ENCODE assay signal across 15 cellular contexts in genomic region chr14:92500491-92500941, GRCh38. TPM values are rescaled to one million over a fixed set of nuclear protein-coding genes. Genes with fewer than 3 reads are reported as not detected.
DNase-seq lines count a peak whose midpoint lies in the region; ATAC-seq, FAIRE-seq and TF ChIP-seq lines count a peak whose summit lies in the region.
"Had no signal": no experiment of that assay in that cellular context is flagged by ENCODE, and none has a peak within 500 bp of the region (broad histone marks: within the 10 kb centered on the region; RNA-seq: fewer than 3 reads in every experiment).

No MANE protein-coding gene starts in this region.

- TF ChIP-seq EP300 in HepG2 (IDR thresholded peaks at IDR 0.05; ENCODE audit: low read depth in 2 of 2, low read length in 2 of 2) (no peak), HepG2 (CRISPR knock-in tag; IDR thresholded peaks at IDR 0.05; ENCODE audit: borderline replicate concordance) (no peak)

- DNase-seq in NCI-H345 (lab: John Stamatoyannopoulos, UW) = peak; percentile 21
- no peak for DNase-seq in NCI-H345 treated with DMSO at 0.1 percent for 48 hours (lab: John Stamatoyannopoulos, UW; ENCODE audit: unreplicated experiment)
- peak; percentile 32 for DNase-seq in mammary epithelial cell
- DNase-seq in HepG2 (ENCODE audit: low spot score) = peak; percentile 67
- DNase-seq in stimulated activated CD8-positive, alpha-beta memory T cell treated with anti-CD3 and anti-CD28 coated beads, Interleukin-4, amount 100 ng/mL, for 48 hours = peak; percentile 15
- DNase-seq in NK-92 (lab: John Stamatoyannopoulos, UW; ENCODE audit: unreplicated experiment) = no peak
- no peak for DNase-seq in SHP77 treated with DMSO at 0.1 percent for 48 hours (lab: John Stamatoyannopoulos, UW)
- DNase-seq: activated CD8-positive, alpha-beta T cell treated with anti-CD3 and anti-CD28 coated beads, Interleukin-2, amount 10 ng/mL, durations not matched to agents 7 days and 5 days; activated naive CD4-positive, alpha-beta T cell treated with anti-CD3 and anti-CD28 coated beads for 36 hours; MG63; NCI-H510A; SHP77; uterus had no signal

- H3K9me3 ChIP-seq in mammary epithelial cell (replicated peaks; ENCODE audit: insufficient read depth, low read length) (no peaks in the 10 kb centered on the region), HepG2 (ENCODE audit: low read length) (no peaks in the 10 kb centered on the region)
- H3K9me3 ChIP-seq: MG63, uterus had no signal

- H3K9me3 Mint-ChIP-seq in activated T-helper 17 cell treated with anti-CD3 and anti-CD28 coated beads, Interleukin-2, amount 50 U/mL, for 72 hours = no peaks in the 10 kb centered on the region
- H3K9me3 Mint-ChIP-seq: activated naive CD4-positive, alpha-beta T cell treated with anti-CD3 and anti-CD28 coated beads for 36 hours; central memory CD8-positive, alpha-beta T cell had no signal

- H4K20me1 ChIP-seq in mammary epithelial cell (ENCODE audit: insufficient read depth, low read length) = no peaks in the 10 kb centered on the region
- no peaks in the 10 kb centered on the region for H4K20me1 ChIP-seq in HepG2 (ENCODE audit: insufficient read depth, low read length)

- TF ChIP-seq CTCF in mammary epithelial cell (conservative IDR thresholded peaks at IDR 0.05 in 1 of 2, IDR thresholded peaks at IDR 0.05 in 1 of 2; ENCODE audit: extremely low read depth in 1 of 2, insufficient read depth in 1 of 2, low read depth in 1 of 2, low read length in 2 of 2) (no peak), HepG2 (CRISPR knock-in tag; IDR thresholded peaks at IDR 0.05) (no peak)

- H3K27me3 Mint-ChIP-seq in activated T-helper 17 cell treated with anti-CD3 and anti-CD28 coated beads, Interleukin-2, amount 50 U/mL, for 72 hours = peaks cover 15% of the 10 kb centered on the region
- H3K27me3 Mint-ChIP-seq: central memory CD8-positive, alpha-beta T cell had no signal

- H3K4me1 ChIP-seq in mammary epithelial cell (ENCODE audit: insufficient read depth, low read length) = peaks cover 26% of the 10 kb centered on the region
- peaks cover 62% of the 10 kb centered on the region for H3K4me1 ChIP-seq in HepG2 (ENCODE audit: insufficient read depth, low read length)
- H3K4me1 ChIP-seq: uterus had no signal

- no peak overlapping the region for H3K27ac Mint-ChIP-seq in activated T-helper 17 cell treated with anti-CD3 and anti-CD28 coated beads, Interleukin-2, amount 50 U/mL, for 72 hours
- H3K27ac Mint-ChIP-seq: activated CD8-positive, alpha-beta T cell treated with anti-CD3 and anti-CD28 coated beads, Interleukin-2, amount 10 ng/mL, durations not matched to agents 7 days and 5 days; activated naive CD4-positive, alpha-beta T cell treated with anti-CD3 and anti-CD28 coated beads for 36 hours had no signal

- no peak overlapping the region for H3K9ac ChIP-seq in mammary epithelial cell (ENCODE audit: insufficient read depth, low read length)
- no peak overlapping the region for H3K9ac ChIP-seq in HepG2 (ENCODE audit: insufficient read depth, low read depth, low read length)

- TF ChIP-seq POLR2A in HepG2 (IDR thresholded peaks at IDR 0.05; ENCODE audit: insufficient read depth in 1 of 2, low read depth in 2 of 2, low read length in 2 of 2) = no peak

- no peak overlapping the region for H3K4me3 Mint-ChIP-seq in activated T-helper 17 cell treated with anti-CD3 and anti-CD28 coated beads, Interleukin-2, amount 50 U/mL, for 72 hours
- H3K4me3 Mint-ChIP-seq: activated CD8-positive, alpha-beta T cell treated with anti-CD3 and anti-CD28 coated beads, Interleukin-2, amount 10 ng/mL, durations not matched to agents 7 days and 5 days; activated naive CD4-positive, alpha-beta T cell treated with anti-CD3 and anti-CD28 coated beads for 36 hours; central memory CD8-positive, alpha-beta T cell had no signal

- 5% methylated on average over 5 of the region's 6 CpGs for WGBS in mammary epithelial cell (ENCODE audit: low coverage, missing lambda C conversion rate)
- WGBS in HepG2 (ENCODE audit: low lambda C conversion rate) = 13% methylated on average over 4 of the region's 6 CpGs

- intact Hi-C loops in mammary epithelial cell (cut with micrococcal nuclease) = no loop called here
- intact Hi-C loops in HepG2 (cut with micrococcal nuclease; ENCODE audit: unreplicated experiment) = no loop called here

- H3K79me2 ChIP-seq in mammary epithelial cell (ENCODE audit: insufficient read depth, low read length) (no peaks in the 10 kb centered on the region), HepG2 (ENCODE audit: insufficient read depth, low read length) (no peaks in the 10 kb centered on the region)

- TF ChIP-seq RAD21 in HepG2 (CRISPR knock-in tag; IDR thresholded peaks at IDR 0.05) = no peak

- ATAC-seq in HepG2 = peak; percentile 80
- ATAC-seq in activated T-helper 17 cell treated with anti-CD3 and anti-CD28 coated beads, Interleukin-2, amount 50 U/mL, for 72 hours (replicated peaks) = no peak
- ATAC-seq: activated CD8-positive, alpha-beta T cell treated with anti-CD3 and anti-CD28 coated beads, Interleukin-2, amount 10 ng/mL, durations not matched to agents 7 days and 5 days had no signal

- in situ Hi-C loops in mammary epithelial cell (cut with MboI; ENCODE audit: low sequenced_read_pairs in 2 of 2) = no loop called here
- in situ Hi-C loops in HepG2 (cut with HindIII; ENCODE audit: extremely low pct_ligation_motif_present, low pct_unique_long_range_greater_than_20kb) = no loop called here

- H3K4me2 ChIP-seq in mammary epithelial cell (ENCODE audit: insufficient read depth, low read depth, low read length) (no peak overlapping the region), HepG2 (ENCODE audit: low read depth, low read length) (peak overlapping the region; percentile 46)

- H2AFZ ChIP-seq in mammary epithelial cell (ENCODE audit: low read depth, low read length) (peak overlapping the region; percentile 18), HepG2 (ENCODE audit: low read length) (no peak overlapping the region)

- POLR2A ChIA-PET in HepG2 (lab: Yijun Ruan, JAX) = no interaction called here

- H3K4me3 ChIP-seq in mammary epithelial cell (replicated peaks in 1 of 3; ENCODE audit: insufficient read depth in 1 of 3, low read depth in 2 of 3, low read length in 3 of 3) (no peak overlapping the region), HepG2 (replicated peaks in 1 of 3; ENCODE audit: insufficient read depth in 1 of 3, low read depth in 2 of 3, low read length in 3 of 3) (peak overlapping the region in 1 of 3 experiments; percentile 22; a peak in 1 of 6 replicates)
- H3K4me3 ChIP-seq: MG63, uterus had no signal

- no peak for FAIRE-seq in HepG2 (lab: Jason Lieb, UNC)

- dilution Hi-C loops in mammary epithelial cell (cut with HindIII; ENCODE audit: low sequenced_read_pairs) = no loop called here

- BruUV-seq in mammary epithelial cell (replicated peaks; lab: Mats Ljungman, UMichigan) = no TSS peak
- no TSS peak for BruUV-seq in HepG2 (replicated peaks; lab: Mats Ljungman, UMichigan)

- H3K27ac ChIP-seq in mammary epithelial cell (ENCODE audit: insufficient read depth, low read depth, low read length) (no peak overlapping the region), HepG2 (ENCODE audit: extremely low read length, insufficient read depth, low read length) (no peak overlapping the region)
- H3K27ac ChIP-seq: uterus had no signal

- H3K27me3 ChIP-seq in mammary epithelial cell (ENCODE audit: insufficient read depth, low read length) (no peaks in the 10 kb centered on the region), HepG2 (ENCODE audit: control insufficient read depth in 1 of 2, insufficient read depth in 2 of 2, low read length in 2 of 2) (peaks cover 0 to 4% of the 10 kb centered on the region in 2 experiments; a peak in 1 of 5 replicates)
- H3K27me3 ChIP-seq: MG63, uterus had no signal

- CTCF ChIA-PET in mammary epithelial cell (lab: Charles Lee; ENCODE audit: low non-redundant PET) (no interaction called here), HepG2 (lab: Yijun Ruan, JAX; ENCODE audit: low intra/inter-chr PET ratio, low total read pairs) (no interaction called here)

- H3K36me3 ChIP-seq in mammary epithelial cell (ENCODE audit: insufficient read depth, low read length) = no peaks in the 10 kb centered on the region
- H3K36me3 ChIP-seq in HepG2 (replicated peaks in 1 of 2; ENCODE audit: control insufficient read depth in 1 of 2, insufficient read depth in 2 of 2, low read length in 2 of 2) = no peaks in the 10 kb centered on the region
- H3K36me3 ChIP-seq: MG63, uterus had no signal

- peaks cover 4% of the 10 kb centered on the region for H3K4me1 Mint-ChIP-seq in activated T-helper 17 cell treated with anti-CD3 and anti-CD28 coated beads, Interleukin-2, amount 50 U/mL, for 72 hours

- no peaks in the 10 kb centered on the region for H3K36me3 Mint-ChIP-seq in activated T-helper 17 cell treated with anti-CD3 and anti-CD28 coated beads, Interleukin-2, amount 50 U/mL, for 72 hours (ENCODE audit: low read depth)

TF ChIP-seq in HepG2, 621 proteins besides CTCF, POLR2A, EP300 and RAD21 (continues in another document):
- TF ChIP-seq BCL6 (CRISPR knock-in tag; IDR thresholded peaks at IDR 0.05) (no peak), ZNF547 (CRISPR knock-in tag; IDR thresholded peaks at IDR 0.05) (no peak)

RNA-seq across cellular contexts. Expression of gene RIN3, which starts 13.1 kb away (rescaled TPM):
- total RNA-seq in mammary epithelial cell (10 to 100 TPM in 1 of 2 donors, 1 to 10 TPM in 1; 3.5 to 14.5 TPM), HepG2 (2016; rRNA removed; fragmentation: Illumina TruSeq; extraction: Trizol) (2.3 and 2.9 TPM in 2 replicates)
- polyA plus RNA-seq in mammary epithelial cell (2.4 TPM), HepG2 (2011; rRNA removed) (3.5 and 3.6 TPM in 2 replicates)
- polyA minus RNA-seq in mammary epithelial cell = 7.4 TPM
- total RNA-seq in HepG2 (2016; cell fraction: cytosol; rRNA removed; fragmentation: Illumina TruSeq; extraction: Trizol; ENCODE audit: low read depth) = 2.3 and 2.7 TPM in 2 replicates
- 2.0 and 2.8 TPM in 2 replicates for total RNA-seq in HepG2 (2016; cell fraction: insoluble cytoplasmic fraction; rRNA removed; fragmentation: Illumina TruSeq; extraction: Trizol)
- 4.4 and 4.7 TPM in 2 replicates for total RNA-seq in HepG2 (2016; cell fraction: membrane; rRNA removed; fragmentation: Illumina TruSeq; extraction: Trizol)
- total RNA-seq in HepG2 (2016; cell fraction: nucleus; rRNA removed; fragmentation: Illumina TruSeq; extraction: Trizol) = 5.1 and 7.2 TPM in 2 replicates
- polyA plus RNA-seq in HepG2 (2011; cell fraction: cytosol; rRNA removed) = 1.6 and 2.1 TPM in 2 replicates
- polyA plus RNA-seq in HepG2 (2011; cell fraction: nucleus; rRNA removed) = 7.0 TPM in 2 replicates
- 5.6 and 6.5 TPM in 2 replicates for polyA plus RNA-seq in HepG2 (2012)
- polyA plus RNA-seq in HepG2 (2016; cell fraction: cytosol; fragmentation: Illumina TruSeq; extraction: Trizol; ENCODE audit: low read depth) = 6.3 and 6.8 TPM in 2 replicates
- polyA plus RNA-seq in HepG2 (2016; cell fraction: insoluble cytoplasmic fraction; fragmentation: Illumina TruSeq; extraction: Trizol; ENCODE audit: low read depth) = 7.0 and 10.5 TPM in 2 replicates
- 9.8 and 10.5 TPM in 2 replicates for polyA plus RNA-seq in HepG2 (2016; cell fraction: membrane; fragmentation: Illumina TruSeq; extraction: Trizol; ENCODE audit: low read depth)
- polyA plus RNA-seq in HepG2 (2016; cell fraction: nucleus; fragmentation: Illumina TruSeq; extraction: Trizol; ENCODE audit: insufficient read depth, low read depth) = 11.7 and 11.9 TPM in 2 replicates
- polyA minus RNA-seq in HepG2 (2011; rRNA and poly(A)+ RNA removed; ENCODE audit: low replicate concordance) = 5.5 TPM in 1 of 2 replicates, not detected in the other
- 4.6 and 4.9 TPM in 2 replicates for polyA minus RNA-seq in HepG2 (2011; cell fraction: cytosol; rRNA and poly(A)+ RNA removed)
- polyA minus RNA-seq in HepG2 (2011; cell fraction: nucleus; rRNA and poly(A)+ RNA removed) = 8.0 and 9.7 TPM in 2 replicates
- total RNA-seq in activated T-helper 17 cell treated with anti-CD3 and anti-CD28 coated beads, Interleukin-2, amount 50 U/mL, for 72 hours = 10 to 100 TPM; 14.1 to 24.1 TPM

Comparison
In these comparisons a context has a peak if more than half of its experiments do, and no peak if none do; other contexts are left out.
1. DNase-seq: peak in NCI-H345 (single experiment), mammary epithelial cell (single experiment), HepG2 (single experiment) and stimulated activated CD8-positive, alpha-beta memory T cell treated with anti-CD3 and anti-CD28 coated beads, Interleukin-4, amount 100 ng/mL, for 48 hours (single experiment); none in NCI-H345 treated with DMSO at 0.1 percent for 48 hours (single experiment), NK-92 (single experiment) and SHP77 treated with DMSO at 0.1 percent for 48 hours (single experiment).